ENCODE assay signal across 1 cellular context in the genomic region with DNA sequence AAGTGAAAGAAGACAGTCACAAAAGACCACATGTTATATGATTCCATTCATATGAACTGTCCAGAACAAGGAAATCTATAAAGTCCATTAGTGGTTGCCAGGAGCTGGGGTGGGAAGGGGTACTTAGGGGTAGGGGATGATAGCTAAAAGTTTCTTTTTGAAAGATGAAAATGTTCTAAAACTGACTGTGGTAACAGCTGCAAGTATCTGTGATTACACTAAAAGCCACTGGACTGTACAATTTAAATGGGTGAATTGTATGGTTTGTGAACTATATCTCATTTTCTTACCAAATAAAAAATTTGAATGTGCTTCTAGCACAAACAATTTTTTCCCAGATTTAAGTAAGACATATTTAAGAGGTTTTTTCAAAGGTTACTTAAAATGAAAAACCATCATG.
TF ChIP-seq lines count a peak whose summit lies in the region.

No MANE protein-coding gene starts in this region.

TF ChIP-seq in WTC11, 78 proteins besides CTCF, POLR2A, EP300 and RAD21 (continued from another document):
- TF ChIP-seq, protein P1, sequence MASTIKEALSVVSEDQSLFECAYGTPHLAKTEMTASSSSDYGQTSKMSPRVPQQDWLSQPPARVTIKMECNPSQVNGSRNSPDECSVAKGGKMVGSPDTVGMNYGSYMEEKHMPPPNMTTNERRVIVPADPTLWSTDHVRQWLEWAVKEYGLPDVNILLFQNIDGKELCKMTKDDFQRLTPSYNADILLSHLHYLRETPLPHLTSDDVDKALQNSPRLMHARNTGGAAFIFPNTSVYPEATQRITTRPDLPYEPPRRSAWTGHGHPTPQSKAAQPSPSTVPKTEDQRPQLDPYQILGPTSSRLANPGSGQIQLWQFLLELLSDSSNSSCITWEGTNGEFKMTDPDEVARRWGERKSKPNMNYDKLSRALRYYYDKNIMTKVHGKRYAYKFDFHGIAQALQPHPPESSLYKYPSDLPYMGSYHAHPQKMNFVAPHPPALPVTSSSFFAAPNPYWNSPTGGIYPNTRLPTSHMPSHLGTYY (CRISPR knock-in tag; IDR thresholded peaks at IDR 0.05) = no peak
- TF ChIP-seq, protein P2, sequence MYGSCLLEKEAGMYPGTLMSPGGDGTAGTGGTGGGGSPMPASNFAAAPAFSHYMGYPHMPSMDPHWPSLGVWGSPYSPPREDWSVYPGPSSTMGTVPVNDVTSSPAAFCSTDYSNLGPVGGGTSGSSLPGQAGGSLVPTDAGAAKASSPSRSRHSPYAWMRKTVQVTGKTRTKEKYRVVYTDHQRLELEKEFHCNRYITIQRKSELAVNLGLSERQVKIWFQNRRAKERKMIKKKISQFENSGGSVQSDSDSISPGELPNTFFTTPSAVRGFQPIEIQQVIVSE (CRISPR knock-in tag; IDR thresholded peaks at IDR 0.05; ENCODE audit: borderline replicate concordance) = no peak
- no peak for TF ChIP-seq RORB (CRISPR knock-in tag; IDR thresholded peaks at IDR 0.05)
